ENCODE assay signal across 23 cellular contexts in genomic region chr3:66655119-66655518, GRCh38.
"Had no signal": no experiment of that assay in that cellular context is flagged by ENCODE, and none has a peak within 500 bp of the region (broad histone marks: within the 10 kb centered on the region; RNA-seq: fewer than 3 reads in every experiment).

No MANE protein-coding gene starts in this region.

- H3K9me3 ChIP-seq: psoas muscle, thoracic aorta, upper lobe of right lung had no signal

- H3K4me2 ChIP-seq: smooth muscle cell had no signal

- H3K9me3 Mint-ChIP-seq: activated CD4-positive, alpha-beta T cell treated with anti-CD3 and anti-CD28 coated beads, Interleukin-2, amount 10 ng/mL, durations not matched to agents 7 days and 5 days; activated naive CD4-positive, alpha-beta T cell treated with anti-CD3 and anti-CD28 coated beads, Interleukin-2, amount 50 U/mL, for 24 hours had no signal

- ATAC-seq: activated CD8-positive, alpha-beta T cell treated with anti-CD3 and anti-CD28 coated beads, Interleukin-2, amount 10 ng/mL, durations not matched to agents 7 days and 5 days; esophagus mucosa; SK-N-SH treated with all-trans-retinoic acid at 6 μM for 48 hours had no signal

- H3K4me3 Mint-ChIP-seq: activated CD4-positive, alpha-beta T cell treated with anti-CD3 and anti-CD28 coated beads, Interleukin-2, amount 10 ng/mL, durations not matched to agents 7 days and 5 days; activated CD8-positive, alpha-beta T cell treated with anti-CD3 and anti-CD28 coated beads, Interleukin-2, amount 10 ng/mL, durations not matched to agents 7 days and 5 days; activated naive CD4-positive, alpha-beta T cell treated with anti-CD3 and anti-CD28 coated beads, Interleukin-2, amount 50 U/mL, for 24 hours had no signal

- H3K4me1 Mint-ChIP-seq: activated CD4-positive, alpha-beta T cell treated with anti-CD3 and anti-CD28 coated beads, Interleukin-2, amount 10 ng/mL, durations not matched to agents 7 days and 5 days; activated naive CD4-positive, alpha-beta T cell treated with anti-CD3 and anti-CD28 coated beads, Interleukin-2, amount 50 U/mL, for 24 hours had no signal

- DNase-seq: activated CD4-positive, alpha-beta T cell treated with anti-CD3 and anti-CD28 coated beads, Interleukin-2, amount 10 ng/mL, durations not matched to agents 7 days and 5 days; activated CD4-positive, CD25-positive, alpha-beta regulatory T cell treated with anti-CD3 and anti-CD28 coated beads, Interleukin-2, amount 50 U/mL, for 72 hours; activated CD8-positive, alpha-beta T cell treated with anti-CD3 and anti-CD28 coated beads, Interleukin-2, amount 10 ng/mL, durations not matched to agents 7 days and 5 days; activated gamma-delta T cell treated with Interleukin-2 at 50 U/mL for 16 hours; activated T-cell treated with anti-CD3 and anti-CD28 coated beads, Interleukin-2, amount 50 U/mL, for 1 hour; aorta; brain microvascular endothelial cell; dermis blood vessel endothelial cell; effector memory CD4-positive, alpha-beta T cell; hypothalamus; psoas muscle; right cardiac atrium; stimulated activated CD4-positive, alpha-beta T cell treated with anti-CD3 and anti-CD28 coated beads, Interleukin-15, amount 100 ng/mL, for 24 hours; stimulated activated CD4-positive, alpha-beta T cell treated with anti-CD3 and anti-CD28 coated beads, Interleukin-2, amount 100 ng/mL, for 48 hours; stimulated activated CD8-positive, alpha-beta memory T cell treated with anti-CD3 and anti-CD28 coated beads, Interleukin-4, amount 100 ng/mL, for 48 hours; stimulated activated naive CD4-positive, alpha-beta T cell; upper lobe of right lung had no signal

- H3K27ac ChIP-seq: brain microvascular endothelial cell, psoas muscle, thoracic aorta, upper lobe of right lung, VCaP had no signal

- H3K4me3 ChIP-seq: psoas muscle, smooth muscle cell, thoracic aorta, upper lobe of right lung had no signal

- H3K4me1 ChIP-seq: psoas muscle, upper lobe of right lung had no signal

- H3K27ac Mint-ChIP-seq: activated CD4-positive, alpha-beta T cell treated with anti-CD3 and anti-CD28 coated beads, Interleukin-2, amount 10 ng/mL, durations not matched to agents 7 days and 5 days; activated CD8-positive, alpha-beta T cell treated with anti-CD3 and anti-CD28 coated beads, Interleukin-2, amount 10 ng/mL, durations not matched to agents 7 days and 5 days; activated naive CD4-positive, alpha-beta T cell treated with anti-CD3 and anti-CD28 coated beads, Interleukin-2, amount 50 U/mL, for 24 hours had no signal

- H3K27me3 ChIP-seq: brain microvascular endothelial cell, upper lobe of right lung had no signal

- H3K36me3 Mint-ChIP-seq: activated naive CD4-positive, alpha-beta T cell treated with anti-CD3 and anti-CD28 coated beads, Interleukin-2, amount 50 U/mL, for 24 hours had no signal

- H3K27me3 Mint-ChIP-seq: activated naive CD4-positive, alpha-beta T cell treated with anti-CD3 and anti-CD28 coated beads, Interleukin-2, amount 50 U/mL, for 24 hours had no signal

- H3K36me3 ChIP-seq: brain microvascular endothelial cell, thoracic aorta, upper lobe of right lung had no signal
